Comparison of ENCODE assay signal across 1 cellular context in genomic region chr12:56202366-56202765, GRCh38.
A peak's percentile ranks its signal among the peaks of the same experiment; 100 is the strongest.
TF ChIP-seq lines count a peak whose summit lies in the region.

No MANE protein-coding gene starts in this region.

TF ChIP-seq in K562, 482 proteins besides CTCF, POLR2A, EP300 and RAD21 (continued from another document):
- TF ChIP-seq E2F4 (CRISPR knock-in tag; IDR thresholded peaks at IDR 0.05; ENCODE audit: low read depth) (no peak), POLR2G (IDR thresholded peaks at IDR 0.05; ENCODE audit: low read depth, low read length) (no peak), CTBP1 (IDR thresholded peaks at IDR 0.05; ENCODE audit: borderline replicate concordance) (no peak), MAX (CRISPR knock-in tag; IDR thresholded peaks at IDR 0.05) (no peak), FOXO4 (CRISPR knock-in tag; IDR thresholded peaks at IDR 0.05) (no peak), SAFB (IDR thresholded peaks at IDR 0.05; ENCODE audit: borderline replicate concordance, low read depth, low read length) (no peak), FOXK2 (conservative IDR thresholded peaks at IDR 0.05 in 1 of 2, IDR thresholded peaks at IDR 0.05 in 1 of 2; ENCODE audit: low read depth in 2 of 2) (peak; percentile 48 to 80; a peak in 3 of 4 replicates), C11orf30 (IDR thresholded peaks at IDR 0.05; ENCODE audit: low read depth) (no peak), MLX (CRISPR knock-in tag; conservative IDR thresholded peaks at IDR 0.05) (no peak), ETV1 (tag; conservative IDR thresholded peaks at IDR 0.05; ENCODE audit: low read depth) (0 out of 2 replicates have a peak, but pooled peaks have one; percentile 25), PATZ1 (CRISPR knock-in tag; IDR thresholded peaks at IDR 0.05; ENCODE audit: borderline replicate concordance) (no peak), ZNF354B (CRISPR knock-in tag; IDR thresholded peaks at IDR 0.05) (no peak), CCNT2 (IDR thresholded peaks at IDR 0.05; ENCODE audit: borderline replicate concordance, extremely low read depth, insufficient read length, low read depth, low read length) (no peak), NR2F6 (CRISPR knock-in tag; IDR thresholded peaks at IDR 0.05) (0 out of 2 replicates have a peak, but pooled peaks have one; percentile 54), HNRNPK (IDR thresholded peaks at IDR 0.05; ENCODE audit: low read depth, low read length, poor library complexity, severe bottlenecking) (no peak), IRF1 (CRISPR knock-in tag; IDR thresholded peaks at IDR 0.05; ENCODE audit: borderline replicate concordance) (no peak), MED1 (CRISPR knock-in tag; IDR thresholded peaks at IDR 0.05; ENCODE audit: borderline replicate concordance) (no peak), ZNF3 (CRISPR knock-in tag; IDR thresholded peaks at IDR 0.05) (no peak)
